ENCODE assay signal across 1 cellular context in genomic region chr7:100568176-100568935, GRCh38.
A peak's percentile ranks its signal among the peaks of the same experiment; 100 is the strongest.
TF ChIP-seq lines count a peak whose summit lies in the region.

No MANE protein-coding gene starts in this region.

TF ChIP-seq in HepG2, 621 proteins besides CTCF, POLR2A, EP300 and RAD21 (continued from another document and continues in another):
- peak; percentile 74; the same call in 1 of the 2 replicates for TF ChIP-seq HOXA5 (CRISPR knock-in tag; IDR thresholded peaks at IDR 0.05)
- TF ChIP-seq PPARG (CRISPR knock-in tag; conservative IDR thresholded peaks at IDR 0.05) = peak; percentile 51; the same call in 1 of the 2 replicates
- no peak for TF ChIP-seq TEF (CRISPR knock-in tag; IDR thresholded peaks at IDR 0.05)
- no peak for TF ChIP-seq MAZ (IDR thresholded peaks at IDR 0.05; ENCODE audit: borderline replicate concordance, low read depth, low read length)
- TF ChIP-seq MAZ (CRISPR knock-in tag; IDR thresholded peaks at IDR 0.05; ENCODE audit: low read depth) = peak; percentile 71; the same call in 1 of the 2 replicates
- TF ChIP-seq NPAS2 (CRISPR knock-in tag; IDR thresholded peaks at IDR 0.05; ENCODE audit: borderline replicate concordance) = no peak
- TF ChIP-seq, protein P1, sequence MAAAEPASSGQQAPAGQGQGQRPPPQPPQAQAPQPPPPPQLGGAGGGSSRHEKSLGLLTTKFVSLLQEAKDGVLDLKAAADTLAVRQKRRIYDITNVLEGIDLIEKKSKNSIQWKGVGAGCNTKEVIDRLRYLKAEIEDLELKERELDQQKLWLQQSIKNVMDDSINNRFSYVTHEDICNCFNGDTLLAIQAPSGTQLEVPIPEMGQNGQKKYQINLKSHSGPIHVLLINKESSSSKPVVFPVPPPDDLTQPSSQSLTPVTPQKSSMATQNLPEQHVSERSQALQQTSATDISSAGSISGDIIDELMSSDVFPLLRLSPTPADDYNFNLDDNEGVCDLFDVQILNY (CRISPR knock-in tag; conservative IDR thresholded peaks at IDR 0.05) = no peak
- 0 out of 2 replicates have a peak, but pooled peaks have one; percentile 70 for TF ChIP-seq CHCHD3 (CRISPR knock-in tag; IDR thresholded peaks at IDR 0.05)
- TF ChIP-seq SALL1 (CRISPR knock-in tag; IDR thresholded peaks at IDR 0.05) = peak; percentile 94
- no peak; the same call in 1 of the 2 replicates for TF ChIP-seq ZNF337 (CRISPR knock-in tag; IDR thresholded peaks at IDR 0.05; ENCODE audit: borderline replicate concordance, low read depth)
- TF ChIP-seq ZNF44 (CRISPR knock-in tag; IDR thresholded peaks at IDR 0.05) = no peak
- TF ChIP-seq, protein P2, sequence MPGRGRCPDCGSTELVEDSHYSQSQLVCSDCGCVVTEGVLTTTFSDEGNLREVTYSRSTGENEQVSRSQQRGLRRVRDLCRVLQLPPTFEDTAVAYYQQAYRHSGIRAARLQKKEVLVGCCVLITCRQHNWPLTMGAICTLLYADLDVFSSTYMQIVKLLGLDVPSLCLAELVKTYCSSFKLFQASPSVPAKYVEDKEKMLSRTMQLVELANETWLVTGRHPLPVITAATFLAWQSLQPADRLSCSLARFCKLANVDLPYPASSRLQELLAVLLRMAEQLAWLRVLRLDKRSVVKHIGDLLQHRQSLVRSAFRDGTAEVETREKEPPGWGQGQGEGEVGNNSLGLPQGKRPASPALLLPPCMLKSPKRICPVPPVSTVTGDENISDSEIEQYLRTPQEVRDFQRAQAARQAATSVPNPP (CRISPR knock-in tag; IDR thresholded peaks at IDR 0.05) = peak; percentile 87
- peak; percentile 84; the same call in 1 of the 2 replicates for TF ChIP-seq REPIN1 (CRISPR knock-in tag; IDR thresholded peaks at IDR 0.05; ENCODE audit: borderline replicate concordance, low read depth)
- no peak; the same call in 1 of the 2 replicates for TF ChIP-seq MEF2D (CRISPR knock-in tag; IDR thresholded peaks at IDR 0.05)
- no peak for TF ChIP-seq ZKSCAN1 (IDR thresholded peaks at IDR 0.05; ENCODE audit: low read length)
- TF ChIP-seq ZNF720 (CRISPR knock-in tag; IDR thresholded peaks at IDR 0.05) = 0 out of 2 replicates have a peak, but pooled peaks have one; percentile 66
- peak; percentile 73 for TF ChIP-seq ZMYM4 (CRISPR knock-in tag; IDR thresholded peaks at IDR 0.05)
- TF ChIP-seq PRMT3 (CRISPR knock-in tag; IDR thresholded peaks at IDR 0.05; ENCODE audit: borderline replicate concordance, low read depth) = no peak
- TF ChIP-seq ZMYM2 (CRISPR knock-in tag; IDR thresholded peaks at IDR 0.05) = peak; percentile 68; the same call in 1 of the 2 replicates
- no peak for TF ChIP-seq ZBTB7B (CRISPR knock-in tag; IDR thresholded peaks at IDR 0.05)
- TF ChIP-seq ZFP36L2 (CRISPR knock-in tag; IDR thresholded peaks at IDR 0.05) = no peak; the same call in 1 of the 2 replicates
- no peak for TF ChIP-seq ZNF597 (CRISPR knock-in tag; IDR thresholded peaks at IDR 0.05)
- TF ChIP-seq HOXA3 (CRISPR knock-in tag; IDR thresholded peaks at IDR 0.05) = peak; percentile 90
- 0 out of 2 replicates have a peak, but pooled peaks have one; percentile 57 for TF ChIP-seq REXO4 (CRISPR knock-in tag; IDR thresholded peaks at IDR 0.05; ENCODE audit: borderline replicate concordance)
- TF ChIP-seq ZNF121 (CRISPR knock-in tag; IDR thresholded peaks at IDR 0.05) = peak; percentile 79; the same call in 1 of the 2 replicates
- no peak for TF ChIP-seq E2F1 (CRISPR knock-in tag; IDR thresholded peaks at IDR 0.05)
- TF ChIP-seq ZKSCAN8 (CRISPR knock-in tag; IDR thresholded peaks at IDR 0.05; ENCODE audit: borderline replicate concordance) = 0 out of 2 replicates have a peak, but pooled peaks have one; percentile 39
- no peak; the same call in 1 of the 2 replicates for TF ChIP-seq DNMT1 (CRISPR knock-in tag; IDR thresholded peaks at IDR 0.05)
- TF ChIP-seq ZNF530 (CRISPR knock-in tag; IDR thresholded peaks at IDR 0.05; ENCODE audit: low read depth) = peak; percentile 63; the same call in 1 of the 2 replicates
- TF ChIP-seq GTF2F1 (IDR thresholded peaks at IDR 0.05; ENCODE audit: low read length) = no peak
- peak; percentile 74 for TF ChIP-seq GATAD1 (CRISPR knock-in tag; IDR thresholded peaks at IDR 0.05)
- TF ChIP-seq CC2D1A (CRISPR knock-in tag; IDR thresholded peaks at IDR 0.05) = peak; percentile 52; the same call in 1 of the 2 replicates
- TF ChIP-seq IKZF1 (IDR thresholded peaks at IDR 0.05) = no peak
- TF ChIP-seq ARID2 (CRISPR knock-in tag; IDR thresholded peaks at IDR 0.05; ENCODE audit: borderline replicate concordance) = peak; percentile 90
- TF ChIP-seq HDAC2 (CRISPR knock-in tag; IDR thresholded peaks at IDR 0.05) = peak; percentile 61
- no peak for TF ChIP-seq ZBTB14 (CRISPR knock-in tag; IDR thresholded peaks at IDR 0.05)
- peak; percentile 13; the same call in 1 of the 2 replicates for TF ChIP-seq ZNF768 (CRISPR knock-in tag; IDR thresholded peaks at IDR 0.05)
- 0 out of 2 replicates have a peak, but pooled peaks have one; percentile 72 for TF ChIP-seq ELF4 (CRISPR knock-in tag; IDR thresholded peaks at IDR 0.05; ENCODE audit: borderline replicate concordance)
- no peak for TF ChIP-seq HNRNPUL1 (IDR thresholded peaks at IDR 0.05; ENCODE audit: low read depth, low read length)
- no peak for TF ChIP-seq KDM1A (CRISPR knock-in tag; IDR thresholded peaks at IDR 0.05)
- TF ChIP-seq NONO (IDR thresholded peaks at IDR 0.05) = no peak
- TF ChIP-seq NONO (CRISPR knock-in tag; conservative IDR thresholded peaks at IDR 0.05) = peak; percentile 95
- no peak for TF ChIP-seq ZNF737 (CRISPR knock-in tag; IDR thresholded peaks at IDR 0.05; ENCODE audit: borderline replicate concordance)
- TF ChIP-seq SRSF1 (optimal IDR thresholded peaks at IDR 0.05; ENCODE audit: low read depth, low read length) = no peak
- TF ChIP-seq KMT2A (CRISPR knock-in tag; IDR thresholded peaks at IDR 0.05) = no peak; the same call in 1 of the 2 replicates
- TF ChIP-seq ZNF235 (CRISPR knock-in tag; IDR thresholded peaks at IDR 0.05; ENCODE audit: borderline replicate concordance) = peak; percentile 63; the same call in 1 of the 2 replicates
- no peak for TF ChIP-seq PHB2 (IDR thresholded peaks at IDR 0.05; ENCODE audit: partially characterized antibody)
- TF ChIP-seq MATR3 (CRISPR knock-in tag; IDR thresholded peaks at IDR 0.05) = no peak
- TF ChIP-seq BORCS8-MEF2B (CRISPR knock-in tag; IDR thresholded peaks at IDR 0.05) = peak; percentile 87
- TF ChIP-seq IRF1 (CRISPR knock-in tag; IDR thresholded peaks at IDR 0.05; ENCODE audit: low read depth) = no peak
- no peak for TF ChIP-seq DNMT3B (CRISPR knock-in tag; conservative IDR thresholded peaks at IDR 0.05)
- TF ChIP-seq, protein P3, sequence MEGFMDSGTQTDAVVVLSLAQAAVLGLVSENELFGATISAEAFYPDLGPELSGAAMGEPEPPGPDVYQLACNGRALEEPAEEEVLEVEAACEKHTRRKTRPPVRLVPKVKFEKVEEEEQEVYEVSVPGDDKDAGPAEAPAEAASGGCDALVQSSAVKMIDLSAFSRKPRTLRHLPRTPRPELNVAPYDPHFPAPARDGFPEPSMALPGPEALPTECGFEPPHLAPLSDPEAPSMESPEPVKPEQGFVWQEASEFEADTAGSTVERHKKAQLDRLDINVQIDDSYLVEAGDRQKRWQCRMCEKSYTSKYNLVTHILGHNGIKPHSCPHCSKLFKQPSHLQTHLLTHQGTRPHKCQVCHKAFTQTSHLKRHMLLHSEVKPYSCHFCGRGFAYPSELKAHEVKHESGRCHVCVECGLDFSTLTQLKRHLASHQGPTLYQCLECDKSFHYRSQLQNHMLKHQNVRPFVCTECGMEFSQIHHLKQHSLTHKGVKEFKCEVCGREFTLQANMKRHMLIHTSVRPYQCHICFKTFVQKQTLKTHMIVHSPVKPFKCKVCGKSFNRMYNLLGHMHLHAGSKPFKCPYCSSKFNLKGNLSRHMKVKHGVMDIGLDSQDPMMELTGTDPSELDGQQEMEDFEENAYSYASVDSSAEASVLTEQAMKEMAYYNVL (CRISPR knock-in tag; IDR thresholded peaks at IDR 0.05; ENCODE audit: borderline replicate concordance) = peak; percentile 27; the same call in 1 of the 2 replicates
- TF ChIP-seq ZNF354B (CRISPR knock-in tag; IDR thresholded peaks at IDR 0.05) = peak; percentile 98; the same call in 1 of the 2 replicates
- TF ChIP-seq ZSCAN29 (CRISPR knock-in tag; conservative IDR thresholded peaks at IDR 0.05) = peak; percentile 56
- peak; percentile 18; the same call in 1 of the 2 replicates for TF ChIP-seq CREM (IDR thresholded peaks at IDR 0.05)
- no peak for TF ChIP-seq CREM (CRISPR knock-in tag; IDR thresholded peaks at IDR 0.05)
- TF ChIP-seq ZNF205 (CRISPR knock-in tag; IDR thresholded peaks at IDR 0.05) = no peak
- no peak for TF ChIP-seq ATAD3A (CRISPR knock-in tag; IDR thresholded peaks at IDR 0.05)
- no peak for TF ChIP-seq LBX2 (CRISPR knock-in tag; IDR thresholded peaks at IDR 0.05; ENCODE audit: borderline replicate concordance)
- TF ChIP-seq ZNF329 (CRISPR knock-in tag; IDR thresholded peaks at IDR 0.05; ENCODE audit: low read depth) = no peak; the same call in 1 of the 2 replicates
- TF ChIP-seq, protein P4, sequence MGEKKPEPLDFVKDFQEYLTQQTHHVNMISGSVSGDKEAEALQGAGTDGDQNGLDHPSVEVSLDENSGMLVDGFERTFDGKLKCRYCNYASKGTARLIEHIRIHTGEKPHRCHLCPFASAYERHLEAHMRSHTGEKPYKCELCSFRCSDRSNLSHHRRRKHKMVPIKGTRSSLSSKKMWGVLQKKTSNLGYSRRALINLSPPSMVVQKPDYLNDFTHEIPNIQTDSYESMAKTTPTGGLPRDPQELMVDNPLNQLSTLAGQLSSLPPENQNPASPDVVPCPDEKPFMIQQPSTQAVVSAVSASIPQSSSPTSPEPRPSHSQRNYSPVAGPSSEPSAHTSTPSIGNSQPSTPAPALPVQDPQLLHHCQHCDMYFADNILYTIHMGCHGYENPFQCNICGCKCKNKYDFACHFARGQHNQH (CRISPR knock-in tag; IDR thresholded peaks at IDR 0.05) = peak; percentile 94
- no peak; the same call in 1 of the 2 replicates for TF ChIP-seq TCF7 (IDR thresholded peaks at IDR 0.05; ENCODE audit: low read depth)
- no peak; the same call in 1 of the 2 replicates for TF ChIP-seq ZNF749 (CRISPR knock-in tag; IDR thresholded peaks at IDR 0.05; ENCODE audit: borderline replicate concordance)
- TF ChIP-seq ZNF761 (CRISPR knock-in tag; conservative IDR thresholded peaks at IDR 0.05) = no peak; the same call in 1 of the 2 replicates
- peak; percentile 52; the same call in 1 of the 2 replicates for TF ChIP-seq ZNF362 (CRISPR knock-in tag; IDR thresholded peaks at IDR 0.05; ENCODE audit: borderline replicate concordance)
